ENCODE assay signal across 11 cellular contexts in genomic region chr16:81266680-81267095, GRCh38.
A peak's percentile ranks its signal among the peaks of the same experiment; 100 is the strongest.
DNase-seq lines count a peak whose midpoint lies in the region; ATAC-seq and TF ChIP-seq lines count a peak whose summit lies in the region.
"Had no signal": no experiment of that assay in that cellular context is flagged by ENCODE, and none has a peak within 500 bp of the region (broad histone marks: within the 10 kb centered on the region; RNA-seq: fewer than 3 reads in every experiment).

No MANE protein-coding gene starts in this region.

- TF ChIP-seq CTCF in HEK293 (tag by site-specific recombination; IDR thresholded peaks at IDR 0.05) (no peak), RWPE1 (conservative IDR thresholded peaks at IDR 0.05; ENCODE audit: low read depth) (no peak)

- no peak overlapping the region for H3K4me3 ChIP-seq in HEK293 (ENCODE audit: low read depth, low read length)

- CTCF ChIA-PET in HEK293 (lab: Yijun Ruan, JAX): interaction anchor here (1.0 kb wide), 1 partner anchor 75 kb away, joined by 3 read pairs; no protein-coding TSS in a partner anchor
- CTCF ChIA-PET in RWPE1 (lab: Yijun Ruan, JAX): interaction anchor here (0.5 kb wide), 1 partner anchor 172 kb away, joined by 6 read pairs; no protein-coding TSS in a partner anchor
- CTCF ChIA-PET in activated naive CD4-positive, alpha-beta T cell treated with anti-CD3 and anti-CD28 coated beads, Interleukin-2, amount 10 ng/mL, durations not matched to agents 7 days and 5 days (lab: Charles Lee): no interaction called here

- H3K27ac ChIP-seq in HEK293 (ENCODE audit: extremely low read depth, low read depth, low read length): no peak overlapping the region
- H3K27ac ChIP-seq in RWPE1: peak overlapping the region; percentile 83

- H3K9me3 Mint-ChIP-seq in activated naive CD4-positive, alpha-beta T cell treated with anti-CD3 and anti-CD28 coated beads, Interleukin-2, amount 10 ng/mL, durations not matched to agents 7 days and 5 days: no peaks in the 10 kb centered on the region
- H3K9me3 Mint-ChIP-seq: dendritic cell treated with granulocyte-macrophage colony-stimulating factor and Interleukin-4, amounts not matched to agents 40 ng/mL and 50 ng/mL, for 4 days had no signal

- no peaks in the 10 kb centered on the region for H3K4me1 Mint-ChIP-seq in activated naive CD4-positive, alpha-beta T cell treated with anti-CD3 and anti-CD28 coated beads, Interleukin-2, amount 10 ng/mL, durations not matched to agents 7 days and 5 days

- no peaks in the 10 kb centered on the region for H3K36me3 Mint-ChIP-seq in activated naive CD4-positive, alpha-beta T cell treated with anti-CD3 and anti-CD28 coated beads, Interleukin-2, amount 10 ng/mL, durations not matched to agents 7 days and 5 days

- ATAC-seq in HG02571 (IDR thresholded peaks at IDR 0.05; ENCODE audit: unreplicated experiment) (no peak), HG03521 (IDR thresholded peaks at IDR 0.05; ENCODE audit: unreplicated experiment) (no peak)

- no peak overlapping the region for H3K27ac Mint-ChIP-seq in activated naive CD4-positive, alpha-beta T cell treated with anti-CD3 and anti-CD28 coated beads, Interleukin-2, amount 10 ng/mL, durations not matched to agents 7 days and 5 days
- H3K27ac Mint-ChIP-seq: dendritic cell treated with granulocyte-macrophage colony-stimulating factor and Interleukin-4, amounts not matched to agents 40 ng/mL and 50 ng/mL, for 4 days; nephron progenitor cell had no signal

- H3K4me1 ChIP-seq in HEK293 (ENCODE audit: control insufficient read depth, insufficient read depth, low read length): no peaks in the 10 kb centered on the region

- DNase-seq in COR-L47 (lab: John Stamatoyannopoulos, UW): peak; percentile 1
- DNase-seq in RWPE1 (ENCODE audit: low spot score): peak; percentile 65
- peak; percentile 58 for DNase-seq in kidney tubule cell (ENCODE audit: low spot score)
- DNase-seq in NAMALWA (ENCODE audit: low spot score): no peak
- DNase-seq in activated naive CD4-positive, alpha-beta T cell treated with anti-CD3 and anti-CD28 coated beads, Interleukin-2, amount 10 ng/mL, durations not matched to agents 7 days and 5 days: no peak
- DNase-seq: DMS 273 treated with DMSO at 0.1 percent for 48 hours, nephron progenitor cell had no signal

- no peaks in the 10 kb centered on the region for H3K9me3 ChIP-seq in HEK293 (ENCODE audit: control insufficient read depth, insufficient read depth, low read depth, low read length)

- peaks cover 5% of the 10 kb centered on the region for H3K27me3 Mint-ChIP-seq in activated naive CD4-positive, alpha-beta T cell treated with anti-CD3 and anti-CD28 coated beads, Interleukin-2, amount 10 ng/mL, durations not matched to agents 7 days and 5 days
- H3K27me3 Mint-ChIP-seq: dendritic cell treated with granulocyte-macrophage colony-stimulating factor and Interleukin-4, amounts not matched to agents 40 ng/mL and 50 ng/mL, for 4 days had no signal

- H3K4me3 Mint-ChIP-seq in activated naive CD4-positive, alpha-beta T cell treated with anti-CD3 and anti-CD28 coated beads, Interleukin-2, amount 10 ng/mL, durations not matched to agents 7 days and 5 days: no peak overlapping the region
- H3K4me3 Mint-ChIP-seq: dendritic cell treated with granulocyte-macrophage colony-stimulating factor and Interleukin-4, amounts not matched to agents 40 ng/mL and 50 ng/mL, for 4 days; nephron progenitor cell had no signal

- POLR2A ChIA-PET in HEK293 (lab: Yijun Ruan, JAX): interaction anchor here (0.9 kb wide), 1 partner anchor 48 kb away, joined by 3 read pairs; the partner anchor contains the start of gene GAN
- POLR2A ChIA-PET in RWPE1 (lab: Yijun Ruan, JAX; ENCODE audit: low non-redundant PET): no interaction called here

- no peaks in the 10 kb centered on the region for H3K36me3 ChIP-seq in HEK293 (ENCODE audit: control insufficient read depth in 2 of 2, insufficient read depth in 1 of 2, low read length in 2 of 2)

TF ChIP-seq in HEK293, 187 proteins besides CTCF, POLR2A, EP300 and RAD21:
- no peak for TF ChIP-seq ZNF561 (tag by site-specific recombination; IDR thresholded peaks at IDR 0.05; ENCODE audit: borderline replicate concordance)
- TF ChIP-seq ZNF26 (tag by site-specific recombination; IDR thresholded peaks at IDR 0.05): no peak
- TF ChIP-seq ZNF302 (tag by site-specific recombination; IDR thresholded peaks at IDR 0.05; ENCODE audit: low read depth): no peak
- no peak for TF ChIP-seq ZNF571 (tag by site-specific recombination; IDR thresholded peaks at IDR 0.05)
- TF ChIP-seq EGR2 (tag by site-specific recombination; IDR thresholded peaks at IDR 0.05; ENCODE audit: low read depth): peak; percentile 52; the same call in 1 of the 2 replicates
- TF ChIP-seq ZNF747 (tag by site-specific recombination; IDR thresholded peaks at IDR 0.05): no peak

Comparison
In these comparisons a context has a peak if more than half of its experiments do, and no peak if none do; other contexts are left out.
1. DNase-seq: peak in COR-L47 (single experiment), RWPE1 (single experiment) and kidney tubule cell (single experiment); none in NAMALWA (single experiment) and activated naive CD4-positive, alpha-beta T cell treated with anti-CD3 and anti-CD28 coated beads, Interleukin-2, amount 10 ng/mL, durations not matched to agents 7 days and 5 days (single experiment).